In the genomic region with DNA sequence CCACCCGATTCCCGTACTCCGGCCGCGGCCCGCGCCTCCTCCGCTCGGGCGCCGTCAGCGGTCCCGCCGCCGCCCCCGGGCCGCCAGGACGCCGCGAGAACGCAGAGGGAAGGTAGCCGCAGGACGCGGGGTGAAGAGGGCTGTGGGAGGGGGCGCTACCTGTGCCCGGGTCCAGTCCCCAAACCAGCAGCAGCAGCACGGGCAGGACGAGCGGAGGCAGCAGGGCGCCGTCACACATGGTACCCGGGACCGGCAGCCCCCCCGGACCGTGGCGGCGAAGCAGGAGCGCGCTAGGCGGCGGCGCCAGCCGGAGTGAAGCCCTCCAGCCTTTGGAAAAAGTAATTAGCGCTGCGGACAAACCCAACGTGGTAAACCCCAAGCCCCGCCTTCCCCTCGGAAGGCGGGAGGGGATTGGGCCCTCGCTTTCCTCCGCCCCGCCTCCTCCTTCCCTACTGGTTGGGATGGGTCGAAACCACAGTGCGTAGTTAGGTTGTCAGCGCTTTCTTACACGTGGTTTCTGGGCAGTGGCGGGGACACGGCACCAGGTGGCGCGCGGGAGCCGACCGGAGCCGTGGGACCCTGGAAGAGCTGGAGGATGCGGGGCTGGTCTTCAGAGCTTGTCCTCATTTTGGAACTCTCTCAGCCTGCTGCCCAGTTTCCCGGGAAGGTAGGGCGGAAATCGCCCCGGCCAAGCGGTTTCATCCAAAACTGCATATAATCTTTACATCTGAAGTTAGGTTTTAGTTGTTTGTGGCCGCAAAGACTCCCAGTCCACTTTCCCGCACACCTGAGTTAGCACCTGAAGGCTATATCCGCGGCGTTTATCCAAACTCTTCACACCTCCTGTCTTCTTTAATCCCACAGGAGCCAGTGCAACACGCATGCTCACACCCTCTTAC, we compare ENCODE assay signal across 1 cellular context.
TF ChIP-seq lines count a peak whose summit lies in the region.

A gene with protein sequence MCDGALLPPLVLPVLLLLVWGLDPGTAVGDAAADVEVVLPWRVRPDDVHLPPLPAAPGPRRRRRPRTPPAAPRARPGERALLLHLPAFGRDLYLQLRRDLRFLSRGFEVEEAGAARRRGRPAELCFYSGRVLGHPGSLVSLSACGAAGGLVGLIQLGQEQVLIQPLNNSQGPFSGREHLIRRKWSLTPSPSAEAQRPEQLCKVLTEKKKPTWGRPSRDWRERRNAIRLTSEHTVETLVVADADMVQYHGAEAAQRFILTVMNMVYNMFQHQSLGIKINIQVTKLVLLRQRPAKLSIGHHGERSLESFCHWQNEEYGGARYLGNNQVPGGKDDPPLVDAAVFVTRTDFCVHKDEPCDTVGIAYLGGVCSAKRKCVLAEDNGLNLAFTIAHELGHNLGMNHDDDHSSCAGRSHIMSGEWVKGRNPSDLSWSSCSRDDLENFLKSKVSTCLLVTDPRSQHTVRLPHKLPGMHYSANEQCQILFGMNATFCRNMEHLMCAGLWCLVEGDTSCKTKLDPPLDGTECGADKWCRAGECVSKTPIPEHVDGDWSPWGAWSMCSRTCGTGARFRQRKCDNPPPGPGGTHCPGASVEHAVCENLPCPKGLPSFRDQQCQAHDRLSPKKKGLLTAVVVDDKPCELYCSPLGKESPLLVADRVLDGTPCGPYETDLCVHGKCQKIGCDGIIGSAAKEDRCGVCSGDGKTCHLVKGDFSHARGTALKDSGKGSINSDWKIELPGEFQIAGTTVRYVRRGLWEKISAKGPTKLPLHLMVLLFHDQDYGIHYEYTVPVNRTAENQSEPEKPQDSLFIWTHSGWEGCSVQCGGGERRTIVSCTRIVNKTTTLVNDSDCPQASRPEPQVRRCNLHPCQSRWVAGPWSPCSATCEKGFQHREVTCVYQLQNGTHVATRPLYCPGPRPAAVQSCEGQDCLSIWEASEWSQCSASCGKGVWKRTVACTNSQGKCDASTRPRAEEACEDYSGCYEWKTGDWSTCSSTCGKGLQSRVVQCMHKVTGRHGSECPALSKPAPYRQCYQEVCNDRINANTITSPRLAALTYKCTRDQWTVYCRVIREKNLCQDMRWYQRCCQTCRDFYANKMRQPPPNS (minus strand): TSS at position 314 of the 899 bp plus-strand sequence. CDS start 76 bp downstream, at position 238.

TF ChIP-seq in IMR-90, 13 proteins besides CTCF, POLR2A, EP300 and RAD21:
- TF ChIP-seq, protein P1, sequence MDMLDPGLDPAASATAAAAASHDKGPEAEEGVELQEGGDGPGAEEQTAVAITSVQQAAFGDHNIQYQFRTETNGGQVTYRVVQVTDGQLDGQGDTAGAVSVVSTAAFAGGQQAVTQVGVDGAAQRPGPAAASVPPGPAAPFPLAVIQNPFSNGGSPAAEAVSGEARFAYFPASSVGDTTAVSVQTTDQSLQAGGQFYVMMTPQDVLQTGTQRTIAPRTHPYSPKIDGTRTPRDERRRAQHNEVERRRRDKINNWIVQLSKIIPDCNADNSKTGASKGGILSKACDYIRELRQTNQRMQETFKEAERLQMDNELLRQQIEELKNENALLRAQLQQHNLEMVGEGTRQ (IDR thresholded peaks at IDR 0.05; ENCODE audit: low read depth, low read length), result peak; percentile 8; the same call in 1 of the 2 replicates
- no peak for TF ChIP-seq BHLHE40 (IDR thresholded peaks at IDR 0.05; ENCODE audit: low read depth, low read length)
- TF ChIP-seq SMC3 (IDR thresholded peaks at IDR 0.05; ENCODE audit: low read depth, low read length), result no peak
- TF ChIP-seq CHD1 (IDR thresholded peaks at IDR 0.05; ENCODE audit: low read depth, low read length), result no peak
- TF ChIP-seq MXI1 (IDR thresholded peaks at IDR 0.05; ENCODE audit: borderline replicate concordance, low read depth, low read length), result no peak
- TF ChIP-seq MAZ (IDR thresholded peaks at IDR 0.05; ENCODE audit: borderline replicate concordance, low read depth, low read length), result no peak
